ENCODE assay signal across 8 cellular contexts in the genomic region with DNA sequence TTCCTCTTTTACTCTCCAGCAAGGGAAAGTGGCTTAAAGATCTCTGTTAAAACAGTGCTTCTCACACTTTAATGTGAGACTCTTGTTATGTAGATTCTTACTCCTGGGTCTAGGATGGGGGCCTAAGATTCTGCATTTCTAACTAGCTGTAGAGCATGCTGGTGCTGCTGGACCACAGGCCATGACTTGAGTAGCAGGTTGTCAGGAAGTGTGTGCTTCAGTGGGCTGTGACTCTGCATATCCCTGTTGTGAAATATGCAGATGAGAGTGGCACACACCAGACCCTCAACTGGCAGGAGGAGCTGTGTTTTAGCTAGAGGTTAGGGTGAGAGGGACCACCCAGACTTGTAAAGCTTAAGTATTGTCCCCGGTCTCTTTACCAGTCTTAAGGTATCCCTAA.
DNase-seq lines count a peak whose midpoint lies in the region; ATAC-seq and TF ChIP-seq lines count a peak whose summit lies in the region.

No MANE protein-coding gene starts in this region.

- H3K36me3 ChIP-seq in GM23338 (ENCODE audit: insufficient read depth): no peaks in the 10 kb centered on the region
- no peaks in the 10 kb centered on the region for H3K36me3 ChIP-seq in NT2/D1 (ENCODE audit: insufficient read depth, insufficient read length, low read length)

- H3K4me3 ChIP-seq in GM23338 (peak overlapping the region; percentile 41; the same call in 1 of the 2 replicates), NT2/D1 (ENCODE audit: insufficient read length, low read depth) (no peak overlapping the region)

- no peak overlapping the region for H2AFZ ChIP-seq in GM23338

- H3K36me3 Mint-ChIP-seq in GM23338 (ENCODE audit: low read depth) (no peaks in the 10 kb centered on the region), endothelial cell (ENCODE audit: low read depth, unreplicated experiment) (no peaks in the 10 kb centered on the region), progenitor cell of endocrine pancreas (ENCODE audit: insufficient read depth) (peaks cover 1% of the 10 kb centered on the region)

- H3K9me3 Mint-ChIP-seq in GM23338: no peaks in the 10 kb centered on the region
- no peaks in the 10 kb centered on the region for H3K9me3 Mint-ChIP-seq in endothelial cell (ENCODE audit: unreplicated experiment)
- H3K9me3 Mint-ChIP-seq in progenitor cell of endocrine pancreas (ENCODE audit: low read depth): no peaks in the 10 kb centered on the region

- H3K27me3 Mint-ChIP-seq in GM23338 (ENCODE audit: insufficient read depth, low read depth, poor library complexity) (peaks cover 4% of the 10 kb centered on the region), endothelial cell (ENCODE audit: unreplicated experiment) (peaks cover 2% of the 10 kb centered on the region), progenitor cell of endocrine pancreas (no peaks in the 10 kb centered on the region)

- no peak overlapping the region for H3K9ac ChIP-seq in NT2/D1 (ENCODE audit: insufficient read length, low read depth)

- H3K79me2 ChIP-seq in GM23338 (replicated peaks; ENCODE audit: insufficient read depth): peaks cover 24% of the 10 kb centered on the region

- DNase-seq in GM23338 (ENCODE audit: low spot score): peak; percentile 80
- DNase-seq in NT2/D1 (ENCODE audit: low read depth, low spot score): peak; percentile 61
- DNase-seq in endothelial cell (ENCODE audit: low spot score): no peak
- DNase-seq in progenitor cell of endocrine pancreas (ENCODE audit: low spot score, unreplicated experiment): no peak
- no peak for DNase-seq in SK-N-DZ (ENCODE audit: low spot score)
- DNase-seq in T-helper 9 cell: no peak
- DNase-seq in DMS114 treated with DMSO at 0.1 percent for 48 hours (lab: John Stamatoyannopoulos, UW; ENCODE audit: unreplicated experiment): no peak

- TF ChIP-seq CTCF in GM23338 (conservative IDR thresholded peaks at IDR 0.05; ENCODE audit: low read depth in 2 of 2) (no peak), endothelial cell (IDR thresholded peaks at IDR 0.05; ENCODE audit: unreplicated experiment) (no peak), progenitor cell of endocrine pancreas (IDR thresholded peaks at IDR 0.05; ENCODE audit: unreplicated experiment) (no peak)

- H3K4me1 ChIP-seq in GM23338 (ENCODE audit: insufficient read depth) (peaks cover 43% of the 10 kb centered on the region), NT2/D1 (ENCODE audit: insufficient read depth, insufficient read length) (peaks cover 3% of the 10 kb centered on the region)

- H3K27ac Mint-ChIP-seq in GM23338: peak overlapping the region; percentile 38; the same call in 1 of the 2 replicates
- H3K27ac Mint-ChIP-seq in endothelial cell (ENCODE audit: unreplicated experiment): peak overlapping the region; percentile 16
- H3K27ac Mint-ChIP-seq in progenitor cell of endocrine pancreas: peak overlapping the region; percentile 13

- H3K27ac ChIP-seq in GM23338 (ENCODE audit: low read depth): peak overlapping the region; percentile 26; the same call in 1 of the 2 replicates

- H3K4me2 ChIP-seq in GM23338: peak overlapping the region; percentile 68

- H3K27me3 ChIP-seq in GM23338 (ENCODE audit: insufficient read depth): no peaks in the 10 kb centered on the region
- no peaks in the 10 kb centered on the region for H3K27me3 ChIP-seq in NT2/D1 (ENCODE audit: insufficient read depth, insufficient read length)

- H3K9me3 ChIP-seq in NT2/D1 (ENCODE audit: insufficient read depth, low read length): no peaks in the 10 kb centered on the region

- H3F3A ChIP-seq in GM23338 (replicated peaks; ENCODE audit: low read depth): 0 out of 2 replicates have a peak, but pooled peaks cover 5% of the 10 kb centered on the region

- H4K20me1 ChIP-seq in GM23338 (replicated peaks; ENCODE audit: insufficient read depth): no peaks in the 10 kb centered on the region; the same call in 1 of the 2 replicates

- ATAC-seq in GM23338: peak; percentile 95
- ATAC-seq in HG03025 (IDR thresholded peaks at IDR 0.05; ENCODE audit: low FRiP score, unreplicated experiment): no peak

- H3K9me2 ChIP-seq in GM23338 (ENCODE audit: insufficient read depth): no peaks in the 10 kb centered on the region

- H3K4me1 Mint-ChIP-seq in GM23338 (peaks cover 60% of the 10 kb centered on the region), endothelial cell (ENCODE audit: unreplicated experiment) (peaks cover 10% of the 10 kb centered on the region), progenitor cell of endocrine pancreas (ENCODE audit: low read depth) (peaks cover 4% of the 10 kb centered on the region)

- H3K4me3 Mint-ChIP-seq in GM23338: peak overlapping the region; percentile 58
- H3K4me3 Mint-ChIP-seq in endothelial cell (ENCODE audit: unreplicated experiment): no peak overlapping the region
- H3K4me3 Mint-ChIP-seq in progenitor cell of endocrine pancreas (ENCODE audit: low read depth): no peak overlapping the region

TF ChIP-seq in GM23338, 12 proteins besides CTCF, POLR2A, EP300 and RAD21:
- TF ChIP-seq STAT1 (IDR thresholded peaks at IDR 0.05; ENCODE audit: unreplicated experiment) (no peak), NANOG (IDR thresholded peaks at IDR 0.05; ENCODE audit: borderline replicate concordance) (peak; percentile 46; the same call in 1 of the 2 replicates), ZNF331 (CRISPR knock-in tag; IDR thresholded peaks at IDR 0.05; ENCODE audit: low read depth) (no peak), POLR2AphosphoS5 (IDR thresholded peaks at IDR 0.05; ENCODE audit: low read depth) (no peak)

Comparison
In these comparisons a context has a peak if more than half of its experiments do, and no peak if none do; other contexts are left out.
1. DNase-seq: peak in GM23338 (single experiment) and NT2/D1 (single experiment); none in endothelial cell (single experiment), progenitor cell of endocrine pancreas (single experiment), SK-N-DZ (single experiment), T-helper 9 cell (single experiment) and DMS114 treated with DMSO at 0.1 percent for 48 hours (single experiment).
2. Peak in every context shown above with its lines, with median percentiles within 50 percentile points of each other: H3K27ac Mint-ChIP-seq.